Comparison of ENCODE assay signal across 22 cellular contexts in genomic region chr5:173278172-173278571, GRCh38. TPM values are rescaled to one million over a fixed set of nuclear protein-coding genes. Genes with fewer than 3 reads are reported as not detected.
A peak's percentile ranks its signal among the peaks of the same experiment; 100 is the strongest.
DNase-seq lines count a peak whose midpoint lies in the region; ATAC-seq and TF ChIP-seq lines count a peak whose summit lies in the region.
"Had no signal": no experiment of that assay in that cellular context is flagged by ENCODE, and none has a peak within 500 bp of the region (broad histone marks: within the 10 kb centered on the region; RNA-seq: fewer than 3 reads in every experiment).

No MANE protein-coding gene starts in this region.

- H2BK15ac ChIP-seq in mesenchymal stem cell (ENCODE audit: low read depth, poor library complexity, severe bottlenecking) = no peak overlapping the region

- H3K18ac ChIP-seq in mesenchymal stem cell (ENCODE audit: low read depth in 1 of 2, low read length in 2 of 2) = peak overlapping the region in 1 of 2 experiments; percentile 7

- H3K27ac ChIP-seq in heart right ventricle (peak overlapping the region; percentile 53 to 88 (median 76)), mesenchymal stem cell (ENCODE audit: low read length, poor library complexity, severe bottlenecking) (no peak overlapping the region)
- H3K27ac ChIP-seq: GM23248, PC-9, RWPE1, SJSA1 had no signal

- 24 to 40% methylated on average over 9 of the region's 9 CpGs for WGBS in heart right ventricle, 2 donors
- WGBS in mesenchymal stem cell = 86% methylated on average over 9 of the region's 9 CpGs

- H3K4me3 ChIP-seq in fibroblast of pulmonary artery (replicated peaks; ENCODE audit: low read depth, low read length) (no peak overlapping the region), heart right ventricle (no peak overlapping the region), mesenchymal stem cell (ENCODE audit: insufficient read depth in 1 of 2, low read depth in 1 of 2, low read length in 2 of 2) (no peak overlapping the region), BE2C (ENCODE audit: low read depth, low read length) (no peak overlapping the region)
- H3K4me3 ChIP-seq: GM23248, HAP-1, PC-9, SJSA1 had no signal

- TF ChIP-seq CTCF in fibroblast of pulmonary artery (IDR thresholded peaks at IDR 0.05; ENCODE audit: low read length, missing control alignments) (no peak), heart right ventricle (IDR thresholded peaks at IDR 0.05) (no peak), BE2C (IDR thresholded peaks at IDR 0.05; ENCODE audit: low read depth, low read length) (no peak)

- no peaks in the 10 kb centered on the region for H3K79me1 ChIP-seq in mesenchymal stem cell (replicated peaks; ENCODE audit: low read length, poor library complexity, severe bottlenecking)

- no peak overlapping the region for H2BK5ac ChIP-seq in mesenchymal stem cell (ENCODE audit: low read depth, low read length, poor library complexity, severe bottlenecking)

- H3K14ac ChIP-seq in mesenchymal stem cell (ENCODE audit: low read length in 2 of 2) = peak overlapping the region in 1 of 2 experiments; percentile 58

- no peak overlapping the region for H2BK12ac ChIP-seq in mesenchymal stem cell (ENCODE audit: low read length in 2 of 2)

- peak overlapping the region; percentile 8 for H4K8ac ChIP-seq in mesenchymal stem cell (ENCODE audit: low read length)

- H3K4me1 ChIP-seq in heart right ventricle = peaks cover 0 to 40% (median 4%) of the 10 kb centered on the region in 9 donors
- H3K4me1 ChIP-seq in mesenchymal stem cell (ENCODE audit: control insufficient read depth, insufficient read depth, low read depth, low read length) = no peaks in the 10 kb centered on the region
- no peaks in the 10 kb centered on the region for H3K4me1 ChIP-seq in BE2C
- H3K4me1 ChIP-seq: HAP-1, SJSA1 had no signal

- H3K36me3 ChIP-seq in heart right ventricle (no peaks in the 10 kb centered on the region), mesenchymal stem cell (ENCODE audit: control insufficient read depth in 1 of 2, insufficient read depth in 2 of 2, low read depth in 1 of 2, low read length in 2 of 2) (no peaks in the 10 kb centered on the region), BE2C (no peaks in the 10 kb centered on the region)
- H3K36me3 ChIP-seq: HAP-1, SJSA1 had no signal

- no peak overlapping the region for H4K91ac ChIP-seq in mesenchymal stem cell (ENCODE audit: low read length)

- no peak overlapping the region for H3K4ac ChIP-seq in mesenchymal stem cell (ENCODE audit: low read depth in 1 of 2, low read length in 2 of 2)

- peaks cover 0 to 14% (median 0%) of the 10 kb centered on the region in 11 donors for H3K9me3 ChIP-seq in heart right ventricle
- peaks cover 7% of the 10 kb centered on the region for H3K9me3 ChIP-seq in mesenchymal stem cell (ENCODE audit: control insufficient read depth, low read length)
- no peaks in the 10 kb centered on the region for H3K9me3 ChIP-seq in BE2C
- H3K9me3 ChIP-seq: SJSA1 had no signal

- DNase-seq in Ammon's horn (ENCODE audit: low spot score) (peak; percentile 12), fibroblast of pulmonary artery (ENCODE audit: low read depth) (peak; percentile 23), heart right ventricle (peak; percentile 81 to 83), mesenchymal stem cell (no peak), occipital lobe (lab: John Stamatoyannopoulos, UW) (no peak), BE2C (no peak)
- DNase-seq: ACHN, AML-193, DMS 273 treated with DMSO at 0.1 percent for 48 hours, GDM1, GM23248, NCI-H1417, NCI-H187, NCI-H2107, NCI-H2227 treated with DMSO at 0.1 percent for 48 hours, NCI-H524, PC-9 had no signal

- no peak overlapping the region for H3K4me2 ChIP-seq in mesenchymal stem cell (ENCODE audit: low read length, poor library complexity, severe bottlenecking)
- H3K4me2 ChIP-seq: PC-9 had no signal

- intact Hi-C loops in heart right ventricle (cut with DNase I) = loop anchor here in 7 of 10 donors (1.0 to 5.0 kb wide), 3 partner anchors 36 to 43 kb away; partner anchors contain the start of gene NKX2-5 (in 2 of the 7)

- H2AFZ ChIP-seq in mesenchymal stem cell (ENCODE audit: low read depth, low read length) = no peak overlapping the region
- H2AFZ ChIP-seq: GM23248, PC-9 had no signal

- no peak overlapping the region for H2AK5ac ChIP-seq in mesenchymal stem cell (ENCODE audit: low read length, severe bottlenecking)

- H3K23ac ChIP-seq in mesenchymal stem cell (ENCODE audit: low read length in 2 of 2) = no peak overlapping the region

- H3K9ac ChIP-seq in mesenchymal stem cell (ENCODE audit: low read length) = no peak overlapping the region
- H3K9ac ChIP-seq: GM23248 had no signal

- H2BK120ac ChIP-seq in mesenchymal stem cell (ENCODE audit: low read depth, low read length) = no peak overlapping the region

- ATAC-seq in heart right ventricle (peak; percentile 86 to 95 (median 92)), HG02973 (IDR thresholded peaks at IDR 0.05; ENCODE audit: unreplicated experiment) (no peak), GM21723 (IDR thresholded peaks at IDR 0.05; ENCODE audit: unreplicated experiment) (no peak)

- H3K27me3 ChIP-seq in heart right ventricle (peaks cover 0 to 36% (median 18%) of the 10 kb centered on the region in 7 donors), mesenchymal stem cell (ENCODE audit: control insufficient read depth in 1 of 2, insufficient read depth in 1 of 2, low read length in 2 of 2) (peaks cover 38 to 63% of the 10 kb centered on the region in 2 experiments), BE2C (peaks cover 29% of the 10 kb centered on the region)

RNA-seq across cellular contexts. Expression of gene NKX2-5, which starts 43.2 kb away (rescaled TPM):
- 100 to 1,000 TPM; 137 to 295 (median 192) TPM for total RNA-seq in heart right ventricle
- polyA plus RNA-seq in heart right ventricle = 100 to 1,000 TPM in 1 of 2 donors, 10 to 100 TPM in 1; 69.1 to 274 TPM
- polyA plus RNA-seq in mesenchymal stem cell (2013, experiment 1 of 2) = 46.8 TPM
- 45.4 TPM for polyA plus RNA-seq in mesenchymal stem cell (2013, experiment 2 of 2)
- total RNA-seq in occipital lobe = not detected
- not detected for polyA plus RNA-seq in BE2C (2012; ENCODE audit: insufficient read depth, insufficient read length, low read depth)
- total RNA-seq: GM23248, SJSA1 had no signal
- polyA plus RNA-seq: GM23248 had no signal

RNA-seq across cellular contexts. Expression of gene STC2, which starts 50.0 kb away (rescaled TPM):
- total RNA-seq in heart right ventricle (10 to 100 TPM in 3 of 10 donors, 1 to 10 TPM in 7; 3.7 to 26.9 (median 6.8) TPM), occipital lobe (0.31 TPM)
- polyA plus RNA-seq in heart right ventricle = 1 to 10 TPM; 4.0 to 4.6 TPM
- polyA plus RNA-seq in mesenchymal stem cell (2013, experiment 1 of 2) = 89.5 TPM
- polyA plus RNA-seq in mesenchymal stem cell (2013, experiment 2 of 2) = 87.1 TPM
- 230 TPM for polyA plus RNA-seq in BE2C (2012; ENCODE audit: insufficient read depth, insufficient read length, low read depth)

Comparison
In these comparisons a context has a peak if more than half of its experiments do, and no peak if none do; other contexts are left out.
1. DNase-seq: peak in Ammon's horn (single experiment), fibroblast of pulmonary artery (single experiment) and heart right ventricle (2 of 2); none in mesenchymal stem cell (single experiment), occipital lobe (single experiment) and BE2C (single experiment).
2. ATAC-seq: peak in heart right ventricle (8 of 8); none in HG02973 (single experiment) and GM21723 (single experiment).
3. RNA of gene NKX2-5, which starts 43.2 kb away (total RNA-seq): 137 to 295 TPM in heart right ventricle; not detected in occipital lobe (single experiment); every median in the first group is over 100 times any median in the second.